In genomic region chr4:95693594-95693993, GRCh38 we compare ENCODE assay signal across 11 cellular contexts.
DNase-seq lines count a peak whose midpoint lies in the region; ATAC-seq, FAIRE-seq and TF ChIP-seq lines count a peak whose summit lies in the region.
"Had no signal": no experiment of that assay in that cellular context is flagged by ENCODE, and none has a peak within 500 bp of the region (broad histone marks: within the 10 kb centered on the region; RNA-seq: fewer than 3 reads in every experiment).

No MANE protein-coding gene starts in this region.

- H3K27me3 ChIP-seq in small intestine (ENCODE audit: control insufficient read depth in 2 of 2, insufficient read depth in 2 of 2, low read length in 2 of 2) = no peaks in the 10 kb centered on the region

- no peak for TF ChIP-seq POLR2A in NB4 (IDR thresholded peaks at IDR 0.05; ENCODE audit: extremely low read depth, insufficient read length)

- H3K9me3 Mint-ChIP-seq in progenitor cell of endocrine pancreas (ENCODE audit: low read depth) = peaks cover 3% of the 10 kb centered on the region
- H3K9me3 Mint-ChIP-seq: stimulated activated naive CD8-positive, alpha-beta T cell treated with anti-CD3 and anti-CD28 coated beads, Interleukin-15, Interleukin-2, amounts not matched to agents 100 ng/mL and 50 ng/mL, for 24 hours had no signal

- FAIRE-seq in small intestine (lab: Jason Lieb, UNC) = no peak

- TF ChIP-seq CTCF in GM12874 (IDR thresholded peaks at IDR 0.05; ENCODE audit: insufficient read depth, low read depth, low read length) = peak; percentile 27; the same call in 1 of the 2 replicates
- no peak for TF ChIP-seq CTCF in NB4 (IDR thresholded peaks at IDR 0.05; ENCODE audit: low read depth, low read length)
- TF ChIP-seq CTCF in astrocyte of the cerebellum (IDR thresholded peaks at IDR 0.05; ENCODE audit: low read depth, low read length, missing control alignments) = peak; percentile 41
- TF ChIP-seq CTCF in progenitor cell of endocrine pancreas (IDR thresholded peaks at IDR 0.05; ENCODE audit: unreplicated experiment) = no peak

- no peak overlapping the region for H3K27ac Mint-ChIP-seq in progenitor cell of endocrine pancreas
- H3K27ac Mint-ChIP-seq: stimulated activated naive CD8-positive, alpha-beta T cell treated with anti-CD3 and anti-CD28 coated beads, Interleukin-15, Interleukin-2, amounts not matched to agents 100 ng/mL and 50 ng/mL, for 24 hours had no signal

- H3K4me3 ChIP-seq in NB4 (ENCODE audit: low read depth, low read length) (no peak overlapping the region), astrocyte of the cerebellum (ENCODE audit: low read depth, low read length) (no peak overlapping the region), small intestine (ENCODE audit: low read depth in 1 of 2, low read length in 2 of 2) (no peak overlapping the region)

- no peak for ATAC-seq in HG03469 (IDR thresholded peaks at IDR 0.05; ENCODE audit: unreplicated experiment)

- DNase-seq in NB4 (ENCODE audit: low read depth) = peak; percentile 21
- DNase-seq in astrocyte of the cerebellum (ENCODE audit: low read depth) = no peak
- DNase-seq in kidney tubule cell (ENCODE audit: low spot score) = peak; percentile 38
- no peak for DNase-seq in mucosa of gallbladder (ENCODE audit: low spot score)
- DNase-seq in small intestine = no peak
- no peak for DNase-seq in progenitor cell of endocrine pancreas (ENCODE audit: low spot score, unreplicated experiment)
- DNase-seq: activated CD4-positive, alpha-beta T cell treated with anti-CD3 and anti-CD28 coated beads for 4 hours; NCI-H774 had no signal

- no peaks in the 10 kb centered on the region for H3K9me3 ChIP-seq in small intestine (ENCODE audit: control insufficient read depth, low read depth)

- H3K36me3 ChIP-seq in small intestine (ENCODE audit: control insufficient read depth in 2 of 2, insufficient read depth in 2 of 2, low read length in 2 of 2) = no peaks in the 10 kb centered on the region

- no peaks in the 10 kb centered on the region for H3K4me1 ChIP-seq in small intestine (ENCODE audit: control insufficient read depth in 2 of 2, insufficient read depth in 1 of 2, low read depth in 1 of 2, low read length in 1 of 2)

- peaks cover 2% of the 10 kb centered on the region for H3K4me1 Mint-ChIP-seq in progenitor cell of endocrine pancreas (ENCODE audit: low read depth)

- H3K27me3 Mint-ChIP-seq in progenitor cell of endocrine pancreas = no peaks in the 10 kb centered on the region
- H3K27me3 Mint-ChIP-seq: stimulated activated naive CD8-positive, alpha-beta T cell treated with anti-CD3 and anti-CD28 coated beads, Interleukin-15, Interleukin-2, amounts not matched to agents 100 ng/mL and 50 ng/mL, for 24 hours had no signal

- WGBS in small intestine, 3 donors = 42 to 71% (median 45%) methylated on average over 2 of the region's 2 CpGs

- H3K4me3 Mint-ChIP-seq in progenitor cell of endocrine pancreas (ENCODE audit: low read depth) = no peak overlapping the region
- H3K4me3 Mint-ChIP-seq: stimulated activated naive CD8-positive, alpha-beta T cell treated with anti-CD3 and anti-CD28 coated beads, Interleukin-15, Interleukin-2, amounts not matched to agents 100 ng/mL and 50 ng/mL, for 24 hours had no signal

- H3K36me3 Mint-ChIP-seq in progenitor cell of endocrine pancreas (ENCODE audit: insufficient read depth) = no peaks in the 10 kb centered on the region

- in situ Hi-C loops in astrocyte of the cerebellum (cut with HindIII; ENCODE audit: low sequenced_read_pairs) = no loop called here

- no peak overlapping the region for H3K27ac ChIP-seq in small intestine (ENCODE audit: low read depth in 1 of 2, low read length in 1 of 2)

Comparison
In these comparisons a context has a peak if more than half of its experiments do, and no peak if none do; other contexts are left out.
1. CTCF ChIP-seq: peak in GM12874 (single experiment) and astrocyte of the cerebellum (single experiment); none in NB4 (single experiment) and progenitor cell of endocrine pancreas (single experiment).
2. DNase-seq: peak in NB4 (single experiment) and kidney tubule cell (single experiment); none in astrocyte of the cerebellum (single experiment), mucosa of gallbladder (single experiment), small intestine (single experiment) and progenitor cell of endocrine pancreas (single experiment).